ENCODE assay signal across 10 cellular contexts in genomic region chrX:130176354-130176776, GRCh38. TPM values are rescaled to one million over a fixed set of nuclear protein-coding genes. Genes with fewer than 3 reads are reported as not detected.
DNase-seq lines count a peak whose midpoint lies in the region; ATAC-seq and TF ChIP-seq lines count a peak whose summit lies in the region.
"Had no signal": no experiment of that assay in that cellular context is flagged by ENCODE, and none has a peak within 500 bp of the region (broad histone marks: within the 10 kb centered on the region; RNA-seq: fewer than 3 reads in every experiment).

No MANE protein-coding gene starts in this region.

- DNase-seq in activated naive CD4-positive, alpha-beta T cell treated with anti-CD3 and anti-CD28 coated beads, Interleukin-2, amount 10 ng/mL, durations not matched to agents 7 days and 5 days, result no peak
- no peak for DNase-seq in activated naive CD4-positive, alpha-beta T cell (lab: John Stamatoyannopoulos, UW)
- DNase-seq in Peyer's patch (peak in 2 of 3 donors; percentile 54 to 62), superior temporal gyrus (ENCODE audit: extremely low spot score) (peak; percentile 9), NCI-H2227 treated with DMSO at 0.1 percent for 48 hours (lab: John Stamatoyannopoulos, UW) (no peak), prostate gland (ENCODE audit: low spot score) (no peak), smooth muscle cell (lab: John Stamatoyannopoulos, UW; ENCODE audit: unreplicated experiment) (no peak)
- DNase-seq: central memory CD4-positive, alpha-beta T cell had no signal

- H4K20me1 ChIP-seq in smooth muscle cell (ENCODE audit: low read depth), result no peaks in the 10 kb centered on the region

- H3K79me2 ChIP-seq in smooth muscle cell (ENCODE audit: low read depth), result no peaks in the 10 kb centered on the region

- H3K9me3 ChIP-seq in Peyer's patch (no peaks in the 10 kb centered on the region), prostate gland (no peaks in the 10 kb centered on the region), smooth muscle cell (replicated peaks; ENCODE audit: low read depth) (no peaks in the 10 kb centered on the region)

- H3K9me3 Mint-ChIP-seq in activated naive CD4-positive, alpha-beta T cell treated with anti-CD3 and anti-CD28 coated beads, Interleukin-2, amount 10 ng/mL, durations not matched to agents 7 days and 5 days, result no peaks in the 10 kb centered on the region

- H3K4me1 Mint-ChIP-seq in activated naive CD4-positive, alpha-beta T cell treated with anti-CD3 and anti-CD28 coated beads, Interleukin-2, amount 10 ng/mL, durations not matched to agents 7 days and 5 days, result peaks cover 55% of the 10 kb centered on the region

- TF ChIP-seq POLR2A in Peyer's patch (IDR thresholded peaks at IDR 0.05) (no peak), prostate gland (IDR thresholded peaks at IDR 0.05) (no peak)

- H3K27me3 ChIP-seq in Peyer's patch (no peaks in the 10 kb centered on the region), prostate gland (replicated peaks; ENCODE audit: insufficient read depth) (no peaks in the 10 kb centered on the region), smooth muscle cell (ENCODE audit: low read depth) (no peaks in the 10 kb centered on the region)

- H3K9ac ChIP-seq in smooth muscle cell (ENCODE audit: low read depth), result no peak overlapping the region

- H3K36me3 ChIP-seq in Peyer's patch (no peaks in the 10 kb centered on the region), prostate gland (no peaks in the 10 kb centered on the region), smooth muscle cell (ENCODE audit: low read depth) (no peaks in the 10 kb centered on the region)

- H3K27ac ChIP-seq in Peyer's patch, result peak overlapping the region in 1 of 4 donors; percentile 62
- no peak overlapping the region for H3K27ac ChIP-seq in prostate gland
- no peak overlapping the region for H3K27ac ChIP-seq in smooth muscle cell (ENCODE audit: low read depth)
- H3K27ac ChIP-seq: C4-2B had no signal

- H3F3A ChIP-seq in smooth muscle cell (ENCODE audit: low read depth), result no peaks in the 10 kb centered on the region

- H2AFZ ChIP-seq in smooth muscle cell (ENCODE audit: low read depth), result no peak overlapping the region

- CTCF ChIA-PET in activated naive CD4-positive, alpha-beta T cell treated with anti-CD3 and anti-CD28 coated beads, Interleukin-2, amount 10 ng/mL, durations not matched to agents 7 days and 5 days (lab: Charles Lee), result interaction anchor here (0.5 to 1.4 kb wide), 5 partner anchors 16 to 97 kb away, joined by 3 to 6 read pairs (median 4); no protein-coding TSS in a partner anchor

- H3K4me1 ChIP-seq in Peyer's patch, result peaks cover 0 to 4% (median 0%) of the 10 kb centered on the region in 4 donors
- no peaks in the 10 kb centered on the region for H3K4me1 ChIP-seq in prostate gland (replicated peaks)
- H3K4me1 ChIP-seq in smooth muscle cell (ENCODE audit: low read depth), result peaks cover 5% of the 10 kb centered on the region

- H3K36me3 Mint-ChIP-seq in activated naive CD4-positive, alpha-beta T cell treated with anti-CD3 and anti-CD28 coated beads, Interleukin-2, amount 10 ng/mL, durations not matched to agents 7 days and 5 days, result peaks cover 49% of the 10 kb centered on the region

- H3K4me3 Mint-ChIP-seq in activated naive CD4-positive, alpha-beta T cell treated with anti-CD3 and anti-CD28 coated beads, Interleukin-2, amount 10 ng/mL, durations not matched to agents 7 days and 5 days, result peak overlapping the region; percentile 16

- ATAC-seq in HG02938 (IDR thresholded peaks at IDR 0.05; ENCODE audit: unreplicated experiment), result peak; percentile 77

- no peak overlapping the region for H3K4me2 ChIP-seq in smooth muscle cell

- no peak overlapping the region for H3K4me3 ChIP-seq in Peyer's patch
- no peak overlapping the region for H3K4me3 ChIP-seq in prostate gland
- no peak overlapping the region for H3K4me3 ChIP-seq in smooth muscle cell

- intact Hi-C loops in prostate gland (cut with DNase I), result no loop called here

- H3K27me3 Mint-ChIP-seq in activated naive CD4-positive, alpha-beta T cell treated with anti-CD3 and anti-CD28 coated beads, Interleukin-2, amount 10 ng/mL, durations not matched to agents 7 days and 5 days, result no peaks in the 10 kb centered on the region

- TF ChIP-seq CTCF in Peyer's patch (IDR thresholded peaks at IDR 0.05), result no peak
- TF ChIP-seq CTCF in prostate gland (IDR thresholded peaks at IDR 0.05), result no peak
- no peak for TF ChIP-seq CTCF in smooth muscle cell (IDR thresholded peaks at IDR 0.05; ENCODE audit: borderline replicate concordance, insufficient read depth, poor library complexity, severe bottlenecking)

- H3K27ac Mint-ChIP-seq in activated naive CD4-positive, alpha-beta T cell treated with anti-CD3 and anti-CD28 coated beads, Interleukin-2, amount 10 ng/mL, durations not matched to agents 7 days and 5 days, result peak overlapping the region; percentile 4

RNA-seq across cellular contexts. Expression of gene RAB33A, which starts 4.6 kb away (rescaled TPM):
- total RNA-seq in Peyer's patch (1 to 10 TPM in 1 of 4 donors, under 1 TPM in 2, not detected in 1; 0.67 to 1.3 (median 0.88) TPM), prostate gland (under 1 TPM in 1 of 2 donors, not detected in 1; 0.62 TPM), smooth muscle cell (0.58 and 1.4 TPM in 2 replicates)
- polyA plus RNA-seq in smooth muscle cell, result 2.2 and 2.6 TPM in 2 replicates

RNA-seq across cellular contexts. Expression of gene AIFM1, which starts 10.7 kb away (rescaled TPM):
- total RNA-seq in Peyer's patch (10 to 100 TPM; 16.5 to 44.9 (median 37.4) TPM), prostate gland (10 to 100 TPM; 21.8 to 32.2 TPM), smooth muscle cell (26.0 and 39.0 TPM in 2 replicates)
- polyA plus RNA-seq in smooth muscle cell, result 32.5 and 35.8 TPM in 2 replicates

Comparison
In these comparisons a context has a peak if more than half of its experiments do, and no peak if none do; other contexts are left out.
1. DNase-seq: peak in Peyer's patch (2 of 3) and superior temporal gyrus (single experiment); none in activated naive CD4-positive, alpha-beta T cell treated with anti-CD3 and anti-CD28 coated beads, Interleukin-2, amount 10 ng/mL, durations not matched to agents 7 days and 5 days (single experiment), activated naive CD4-positive, alpha-beta T cell (0 of 4), NCI-H2227 treated with DMSO at 0.1 percent for 48 hours (single experiment), prostate gland (single experiment) and smooth muscle cell (single experiment).